Comparison of ENCODE assay signal across 13 cellular contexts in genomic region chr17:81700353-81701287, GRCh38. TPM values are rescaled to one million over a fixed set of nuclear protein-coding genes. Genes with fewer than 3 reads are reported as not detected.
A peak's percentile ranks its signal among the peaks of the same experiment; 100 is the strongest.
DNase-seq lines count a peak whose midpoint lies in the region; TF ChIP-seq lines count a peak whose summit lies in the region.
"Had no signal": no experiment of that assay in that cellular context is flagged by ENCODE, and none has a peak within 500 bp of the region (broad histone marks: within the 10 kb centered on the region; RNA-seq: fewer than 3 reads in every experiment).

No MANE protein-coding gene starts in this region.

- H3K4me1 ChIP-seq in neuronal stem cell (ENCODE audit: control insufficient read depth in 2 of 2, insufficient read depth in 1 of 2, low read depth in 1 of 2, low read length in 2 of 2) = peaks cover 10 to 23% of the 10 kb centered on the region in 2 donors
- H3K4me1 ChIP-seq in adrenal gland (replicated peaks in 1 of 2) = peaks cover 19 to 27% of the 10 kb centered on the region in 2 donors

- POLR2A ChIA-PET in activated CD4-positive, alpha-beta T cell treated with anti-CD3 and anti-CD28 coated beads, Interleukin-2, amount 10 ng/mL, durations not matched to agents 7 days and 5 days (lab: Charles Lee) = interaction anchor here (0.8 kb wide), 1 partner anchor 11 kb away, joined by 3 read pairs; no protein-coding TSS in a partner anchor
- POLR2A ChIA-PET in HEK293T (lab: Yijun Ruan, JAX) = interaction anchor here (0.7 to 4.1 kb wide), 7 partner anchors 10 to 36 kb away, joined by 3 to 120 read pairs (median 12); partner anchors contain the start of genes ARL16, CCDC137, HGS and OXLD1

- DNase-seq in activated CD4-positive, alpha-beta T cell treated with anti-CD3 and anti-CD28 coated beads, Interleukin-2, amount 10 ng/mL, durations not matched to agents 7 days and 5 days = no peak
- DNase-seq in activated CD4-positive, alpha-beta T cell treated with anti-CD3 and anti-CD28 coated beads for 4 hours = no peak
- DNase-seq in neuronal stem cell (ENCODE audit: low spot score) (no peak), adrenal gland (no peak), glomerular visceral epithelial cell (ENCODE audit: extremely low spot score) (no peak), HEK293T (ENCODE audit: extremely low spot score) (no peak)
- DNase-seq: body of pancreas; NCI-H446 treated with DMSO at 0.1 percent for 48 hours; SHP77; stimulated activated CD8-positive, alpha-beta memory T cell treated with anti-CD3 and anti-CD28 coated beads, Interleukin-4, amount 100 ng/mL, for 48 hours had no signal

- peak overlapping the region; percentile 43 for H4K8ac ChIP-seq in neuronal stem cell (ENCODE audit: low read depth, low read length)

- no peak overlapping the region for H2AFZ ChIP-seq in neuronal stem cell (ENCODE audit: low read length)

- peaks cover 35% of the 10 kb centered on the region for H3K4me1 Mint-ChIP-seq in activated CD4-positive, alpha-beta T cell treated with anti-CD3 and anti-CD28 coated beads, Interleukin-2, amount 10 ng/mL, durations not matched to agents 7 days and 5 days
- peaks cover 9 to 14% (median 9%) of the 10 kb centered on the region in 3 donors for H3K4me1 Mint-ChIP-seq in IgD-negative memory B cell
- peaks cover 18% of the 10 kb centered on the region for H3K4me1 Mint-ChIP-seq in activated naive CD8-positive, alpha-beta T cell (ENCODE audit: low read depth)

- WGBS in neuronal stem cell (ENCODE audit: extremely low coverage in 2 of 2, insufficient read length in 2 of 2, insufficient replicate concordance in 1 of 2), 2 donors = no CpG with 5 or more reads among the region's 25 CpGs
- WGBS in adrenal gland, 4 donors = 81 to 89% (median 85%) methylated on average over 15 to 25 of the region's 25 CpGs

- H3K4me3 ChIP-seq in neuronal stem cell (ENCODE audit: low read length in 2 of 2) = peak overlapping the region; percentile 8 to 98
- H3K4me3 ChIP-seq in adrenal gland = no peak overlapping the region
- H3K4me3 ChIP-seq: body of pancreas had no signal

- no peak overlapping the region for H3K18ac ChIP-seq in neuronal stem cell (ENCODE audit: low read length)

- no peak overlapping the region for H2AK5ac ChIP-seq in neuronal stem cell (ENCODE audit: low read depth, low read length)

- no peak overlapping the region for H2BK12ac ChIP-seq in neuronal stem cell (ENCODE audit: low read length)

- no peaks in the 10 kb centered on the region for H3K9me3 Mint-ChIP-seq in activated CD4-positive, alpha-beta T cell treated with anti-CD3 and anti-CD28 coated beads, Interleukin-2, amount 10 ng/mL, durations not matched to agents 7 days and 5 days
- H3K9me3 Mint-ChIP-seq in IgD-negative memory B cell = no peaks in the 10 kb centered on the region
- H3K9me3 Mint-ChIP-seq in activated naive CD8-positive, alpha-beta T cell (ENCODE audit: low read depth) = no peaks in the 10 kb centered on the region

- intact Hi-C loops in adrenal gland (cut with DNase I) = no loop called here

- no peak overlapping the region for H3K4me2 ChIP-seq in neuronal stem cell (ENCODE audit: insufficient read depth, low read length, poor library complexity, severe bottlenecking)

- H3K27ac ChIP-seq in neuronal stem cell (replicated peaks; ENCODE audit: low read length) (no peak overlapping the region), adrenal gland (no peak overlapping the region)

- H3K4me3 Mint-ChIP-seq in activated CD4-positive, alpha-beta T cell treated with anti-CD3 and anti-CD28 coated beads, Interleukin-2, amount 10 ng/mL, durations not matched to agents 7 days and 5 days = peak overlapping the region; percentile 95
- peak overlapping the region in 3 of 4 donors; percentile 9 to 47 (median 25) for H3K4me3 Mint-ChIP-seq in IgD-negative memory B cell
- H3K4me3 Mint-ChIP-seq in activated naive CD8-positive, alpha-beta T cell = peak overlapping the region; percentile 94

- no peak for TF ChIP-seq CTCF in adrenal gland (IDR thresholded peaks at IDR 0.05)

- no peaks in the 10 kb centered on the region for H3K27me3 Mint-ChIP-seq in activated CD4-positive, alpha-beta T cell treated with anti-CD3 and anti-CD28 coated beads, Interleukin-2, amount 10 ng/mL, durations not matched to agents 7 days and 5 days
- H3K27me3 Mint-ChIP-seq in IgD-negative memory B cell = no peaks in the 10 kb centered on the region
- no peaks in the 10 kb centered on the region for H3K27me3 Mint-ChIP-seq in activated naive CD8-positive, alpha-beta T cell

- H3K36me3 ChIP-seq in neuronal stem cell (replicated peaks in 1 of 2; ENCODE audit: control insufficient read depth in 2 of 2, insufficient read depth in 2 of 2, low read length in 2 of 2) (peaks cover 48 to 78% of the 10 kb centered on the region in 2 donors), adrenal gland (replicated peaks in 1 of 2) (peaks cover 0 to 63% of the 10 kb centered on the region in 2 donors)

- H3K27ac Mint-ChIP-seq in activated CD4-positive, alpha-beta T cell treated with anti-CD3 and anti-CD28 coated beads, Interleukin-2, amount 10 ng/mL, durations not matched to agents 7 days and 5 days = peak overlapping the region; percentile 69
- H3K27ac Mint-ChIP-seq in IgD-negative memory B cell = peak overlapping the region in 1 of 3 donors; percentile 32
- H3K27ac Mint-ChIP-seq in activated naive CD8-positive, alpha-beta T cell = no peak overlapping the region

- H3K9me3 ChIP-seq in neuronal stem cell (replicated peaks in 1 of 2; ENCODE audit: control insufficient read depth in 2 of 2, insufficient read depth in 1 of 2, low read depth in 1 of 2, low read length in 2 of 2) (no peaks in the 10 kb centered on the region), adrenal gland (replicated peaks in 1 of 3) (no peaks in the 10 kb centered on the region)
- H3K9me3 ChIP-seq: body of pancreas, esophagus muscularis mucosa had no signal

- H3K36me3 Mint-ChIP-seq in activated CD4-positive, alpha-beta T cell treated with anti-CD3 and anti-CD28 coated beads, Interleukin-2, amount 10 ng/mL, durations not matched to agents 7 days and 5 days (ENCODE audit: low read depth) = peaks cover 46% of the 10 kb centered on the region
- peaks cover under 1% of the 10 kb centered on the region for H3K36me3 Mint-ChIP-seq in IgD-negative memory B cell
- peaks cover 3% of the 10 kb centered on the region for H3K36me3 Mint-ChIP-seq in activated naive CD8-positive, alpha-beta T cell

- peak overlapping the region; percentile 50 for H3K9ac ChIP-seq in neuronal stem cell (ENCODE audit: low read depth, low read length, poor library complexity)

- H2BK120ac ChIP-seq in neuronal stem cell (ENCODE audit: low read depth, low read length) = no peak overlapping the region

- CTCF ChIA-PET in activated CD4-positive, alpha-beta T cell treated with anti-CD3 and anti-CD28 coated beads, Interleukin-2, amount 10 ng/mL, durations not matched to agents 7 days and 5 days (lab: Charles Lee) = no interaction called here
- CTCF ChIA-PET in HEK293T (lab: Yijun Ruan, JAX) = interaction anchor here (1.2 kb wide), 1 partner anchor 25 kb away, joined by 3 read pairs; no protein-coding TSS in a partner anchor

- no peak overlapping the region for H3K14ac ChIP-seq in neuronal stem cell (ENCODE audit: low read length)

- peak overlapping the region; percentile 5 for H3K23ac ChIP-seq in neuronal stem cell (ENCODE audit: low read depth, low read length, poor library complexity)

- H3K27me3 ChIP-seq in neuronal stem cell (ENCODE audit: control insufficient read depth in 3 of 3, insufficient read depth in 3 of 3, low read depth in 1 of 3, low read length in 3 of 3) (no peaks in the 10 kb centered on the region), adrenal gland (no peaks in the 10 kb centered on the region)
- H3K27me3 ChIP-seq: body of pancreas, esophagus muscularis mucosa had no signal

- peaks cover 45% of the 10 kb centered on the region for H3K79me1 ChIP-seq in neuronal stem cell (ENCODE audit: low read depth, low read length)

- no peak for TF ChIP-seq POLR2A in adrenal gland (IDR thresholded peaks at IDR 0.05)

- H4K91ac ChIP-seq in neuronal stem cell (ENCODE audit: low read depth, low read length, poor library complexity) = no peak overlapping the region

- peak overlapping the region; percentile 82 for H2BK5ac ChIP-seq in neuronal stem cell (ENCODE audit: low read length)

- no peak overlapping the region for H3K4ac ChIP-seq in neuronal stem cell (ENCODE audit: low read length)

- H2BK15ac ChIP-seq in neuronal stem cell (ENCODE audit: low read length) = no peak overlapping the region

RNA-seq across cellular contexts. Expression of gene MRPL12, which starts 2.5 kb away (rescaled TPM):
- total RNA-seq in activated CD4-positive, alpha-beta T cell treated with anti-CD3 and anti-CD28 coated beads, Interleukin-2, amount 10 ng/mL, durations not matched to agents 7 days and 5 days = 10 to 100 TPM; 52.7 to 62.3 TPM
- polyA plus RNA-seq in IgD-negative memory B cell (63.7 TPM), adrenal gland (100 to 1,000 TPM in 2 of 3 donors, 10 to 100 TPM in 1; 60.7 to 159 (median 141) TPM)
- 75.2 TPM for polyA plus RNA-seq in neuronal stem cell (2013, experiment 1 of 2)
- 73.4 TPM for polyA plus RNA-seq in neuronal stem cell (2013, experiment 2 of 2)
- 10 to 100 TPM; 55.8 to 98.8 (median 85.6) TPM for total RNA-seq in adrenal gland

RNA-seq across cellular contexts. Expression of gene SLC25A10, which starts 11.5 kb away (rescaled TPM):
- 10 to 100 TPM; 29.2 to 32.4 TPM for total RNA-seq in activated CD4-positive, alpha-beta T cell treated with anti-CD3 and anti-CD28 coated beads, Interleukin-2, amount 10 ng/mL, durations not matched to agents 7 days and 5 days
- polyA plus RNA-seq in IgD-negative memory B cell = 2.4 TPM
- polyA plus RNA-seq in neuronal stem cell (2013, experiment 1 of 2) = 12.7 TPM
- 12.8 TPM for polyA plus RNA-seq in neuronal stem cell (2013, experiment 2 of 2)
- 10 to 100 TPM in 7 of 8 donors, 1 to 10 TPM in 1; 8.8 to 36.1 (median 20.5) TPM for total RNA-seq in adrenal gland
- 10 to 100 TPM in 2 of 3 donors, 1 to 10 TPM in 1; 3.5 to 33.1 (median 29.2) TPM for polyA plus RNA-seq in adrenal gland

RNA-seq across cellular contexts. Expression of gene HGS, which starts 16.8 kb away (rescaled TPM):
- 100 to 1,000 TPM; 121 to 128 TPM for total RNA-seq in activated CD4-positive, alpha-beta T cell treated with anti-CD3 and anti-CD28 coated beads, Interleukin-2, amount 10 ng/mL, durations not matched to agents 7 days and 5 days
- polyA plus RNA-seq in IgD-negative memory B cell = 37.6 TPM
- 33.9 TPM for polyA plus RNA-seq in neuronal stem cell (2013, experiment 1 of 2)
- polyA plus RNA-seq in neuronal stem cell (2013, experiment 2 of 2) = 31.7 TPM
- total RNA-seq in adrenal gland = 100 to 1,000 TPM in 3 of 8 donors, 10 to 100 TPM in 5; 84.5 to 167 (median 95.7) TPM
- 100 to 1,000 TPM; 130 to 384 (median 300) TPM for polyA plus RNA-seq in adrenal gland

RNA-seq across cellular contexts. Expression of gene ARL16, which starts 17.0 kb away (rescaled TPM):
- total RNA-seq in activated CD4-positive, alpha-beta T cell treated with anti-CD3 and anti-CD28 coated beads, Interleukin-2, amount 10 ng/mL, durations not matched to agents 7 days and 5 days = 10 to 100 TPM; 35.4 to 42.1 TPM
- polyA plus RNA-seq in IgD-negative memory B cell (33.2 TPM), adrenal gland (100 to 1,000 TPM in 1 of 3 donors, 10 to 100 TPM in 2; 18.5 to 105 (median 79.8) TPM)
- polyA plus RNA-seq in neuronal stem cell (2013, experiment 1 of 2) = 41.9 TPM
- polyA plus RNA-seq in neuronal stem cell (2013, experiment 2 of 2) = 43.1 TPM
- 10 to 100 TPM; 22.2 to 40.3 (median 29.7) TPM for total RNA-seq in adrenal gland

RNA-seq across cellular contexts. Expression of gene CCDC137, which starts 34.1 kb away (rescaled TPM):
- 10 to 100 TPM; 30.2 to 33.8 TPM for total RNA-seq in activated CD4-positive, alpha-beta T cell treated with anti-CD3 and anti-CD28 coated beads, Interleukin-2, amount 10 ng/mL, durations not matched to agents 7 days and 5 days
- polyA plus RNA-seq in IgD-negative memory B cell (27.9 TPM), adrenal gland (10 to 100 TPM; 12.6 to 46.0 (median 15.0) TPM)
- 19.1 TPM for polyA plus RNA-seq in neuronal stem cell (2013, experiment 1 of 2)
- 19.1 TPM for polyA plus RNA-seq in neuronal stem cell (2013, experiment 2 of 2)
- 10 to 100 TPM in 7 of 8 donors, 1 to 10 TPM in 1; 7.5 to 23.5 (median 15.9) TPM for total RNA-seq in adrenal gland

Comparison
In these comparisons a context has a peak if more than half of its experiments do, and no peak if none do; other contexts are left out.
1. H3K4me3 Mint-ChIP-seq: peak in every context shown above with its lines; median percentile 95 in activated CD4-positive, alpha-beta T cell treated with anti-CD3 and anti-CD28 coated beads, Interleukin-2, amount 10 ng/mL, durations not matched to agents 7 days and 5 days; 94 in activated naive CD8-positive, alpha-beta T cell; 25 in IgD-negative memory B cell.
2. H3K4me3 ChIP-seq: peak in neuronal stem cell (2 of 2); none in adrenal gland (0 of 4).